In genomic region chr1:236685917-236686814, GRCh38 we compare ENCODE assay signal across 9 cellular contexts. TPM values are rescaled to one million over a fixed set of nuclear protein-coding genes. Genes with fewer than 3 reads are reported as not detected.
DNase-seq lines count a peak whose midpoint lies in the region; ATAC-seq and TF ChIP-seq lines count a peak whose summit lies in the region.
"Had no signal": no experiment of that assay in that cellular context is flagged by ENCODE, and none has a peak within 500 bp of the region (broad histone marks: within the 10 kb centered on the region; RNA-seq: fewer than 3 reads in every experiment).

Gene ACTN2 (plus strand): TSS chr1:236686499. CDS start chr1:236686674, 175 bp downstream.

- intact Hi-C loops in colonic mucosa (cut with DNase I): no loop called here
- intact Hi-C loops in lower leg skin (cut with DNase I; ENCODE audit: low total_unique reads): no loop called here

- no peaks in the 10 kb centered on the region for H3K9me3 ChIP-seq in HUES64 (ENCODE audit: insufficient read depth, low read depth, low read length)
- H3K9me3 ChIP-seq in colonic mucosa: no peaks in the 10 kb centered on the region
- H3K9me3 ChIP-seq: neutrophil had no signal

- POLR2A ChIA-PET in BJ (lab: Charles Lee): no interaction called here

- H3K27ac ChIP-seq in HUES64 (ENCODE audit: low read depth, low read length) (no peak within 1 kb of the TSS), colonic mucosa (no peak within 1 kb of the TSS)
- H3K27ac ChIP-seq: neutrophil had no signal

- peak; percentile 85 for ATAC-seq in GM21381 (IDR thresholded peaks at IDR 0.05; ENCODE audit: unreplicated experiment)

- H3K4me3 ChIP-seq in BJ (ENCODE audit: low read depth, low read length) (peak within 1 kb of the TSS; percentile 26), HUES64 (ENCODE audit: low read length) (peak within 1 kb of the TSS; percentile 58), colonic mucosa (peak within 1 kb of the TSS; percentile 35), lower leg skin (ENCODE audit: low read depth, poor library complexity, severe bottlenecking) (peak within 1 kb of the TSS; percentile 9)

- H3K36me3 ChIP-seq in BJ (ENCODE audit: control insufficient read depth, insufficient read depth, low read length): no peaks in the 10 kb centered on the region
- no peaks in the 10 kb centered on the region for H3K36me3 ChIP-seq in HUES64 (ENCODE audit: insufficient read depth, low read length)
- no peaks in the 10 kb centered on the region for H3K36me3 ChIP-seq in colonic mucosa
- H3K36me3 ChIP-seq: neutrophil had no signal

- TF ChIP-seq CTCF in BJ (IDR thresholded peaks at IDR 0.05; ENCODE audit: insufficient read depth, low read depth, low read length): no peak
- no peak for TF ChIP-seq CTCF in colonic mucosa (IDR thresholded peaks at IDR 0.05)
- TF ChIP-seq CTCF in lower leg skin (IDR thresholded peaks at IDR 0.05): no peak

- DNase-seq in BJ (ENCODE audit: low read depth) (no peak), colonic mucosa (peak; percentile 49), lower leg skin (ENCODE audit: low spot score in 2 of 2) (peak in 1 of 2 donors; percentile 87), OCI-M2 (lab: John Stamatoyannopoulos, UW; ENCODE audit: unreplicated experiment) (no peak)
- DNase-seq in activated CD4-positive, alpha-beta T cell treated with anti-CD3 and anti-CD28 coated beads for 24 hours (ENCODE audit: low read depth in 2 of 2): peak; percentile 24 to 37
- peak in 2 of 3 donors; percentile 17 to 34 for DNase-seq in stimulated activated CD4-positive, alpha-beta T cell treated with anti-CD3 and anti-CD28 coated beads, TNF-alpha, amount 100 ng/mL, for 1 hour (ENCODE audit: low read depth in 3 of 3, low spot score in 1 of 3)

- CTCF ChIA-PET in BJ (lab: Yijun Ruan, JAX): interaction anchor here (1.5 kb wide), 1 partner anchor 81 kb away, joined by 5 read pairs; no protein-coding TSS in a partner anchor

- H3K4me1 ChIP-seq in HUES64 (ENCODE audit: insufficient read depth, low read length): peaks cover 10% of the 10 kb centered on the region; the same call in 1 of the 2 replicates
- H3K4me1 ChIP-seq in colonic mucosa: peaks cover 4% of the 10 kb centered on the region

- peaks cover 4% of the 10 kb centered on the region for H3K27me3 ChIP-seq in BJ (ENCODE audit: control insufficient read depth, insufficient read depth, low read length)
- H3K27me3 ChIP-seq in HUES64 (ENCODE audit: insufficient read depth, low read length): peaks cover 42% of the 10 kb centered on the region
- peaks cover 4% of the 10 kb centered on the region for H3K27me3 ChIP-seq in colonic mucosa

- no peak for TF ChIP-seq POLR2A in lower leg skin (IDR thresholded peaks at IDR 0.05)

- 7% methylated on average over 93 of the region's 93 CpGs for WGBS in HUES64
- 13% methylated on average over 21 to 55 of the region's 93 CpGs for WGBS in lower leg skin, 2 donors

- H3K9ac ChIP-seq in HUES64 (ENCODE audit: low read depth, low read length): peak within 1 kb of the TSS; percentile 52
- H3K9ac ChIP-seq in colonic mucosa (ENCODE audit: low read depth in 2 of 2, low read length in 2 of 2): peak within 1 kb of the TSS in 1 of 2 donors; percentile 24

RNA-seq across cellular contexts. Expression of gene ACTN2, which starts in this region (rescaled TPM):
- not detected in 2 replicates for polyA plus RNA-seq in BJ (2011; rRNA removed)
- polyA minus RNA-seq in BJ (2011; rRNA and poly(A)+ RNA removed): not detected in 2 replicates
- 1.5 TPM for polyA plus RNA-seq in HUES64 (2013, experiment 1 of 2)
- 0.57 TPM for polyA plus RNA-seq in HUES64 (2013, experiment 2 of 2)
- total RNA-seq in colonic mucosa: under 1 TPM; 0.05 to 0.72 TPM
- total RNA-seq in lower leg skin: under 1 TPM in 2 of 4 donors, not detected in 2; 0.06 to 0.20 TPM

Comparison
In these comparisons a context has a peak if more than half of its experiments do, and no peak if none do; other contexts are left out.
1. Peak in DNase-seq and H3K4me3 ChIP-seq in colonic mucosa; RNA of the gene not detected or under 1 TPM.
2. DNase-seq: peak in activated CD4-positive, alpha-beta T cell treated with anti-CD3 and anti-CD28 coated beads for 24 hours (2 of 2) and stimulated activated CD4-positive, alpha-beta T cell treated with anti-CD3 and anti-CD28 coated beads, TNF-alpha, amount 100 ng/mL, for 1 hour (2 of 3); none in BJ (single experiment) and OCI-M2 (single experiment).
3. Peak in every context shown above with its lines, with median percentiles within 50 percentile points of each other: H3K4me3 ChIP-seq.